ENCODE assay signal across 39 cellular contexts in the genomic region with DNA sequence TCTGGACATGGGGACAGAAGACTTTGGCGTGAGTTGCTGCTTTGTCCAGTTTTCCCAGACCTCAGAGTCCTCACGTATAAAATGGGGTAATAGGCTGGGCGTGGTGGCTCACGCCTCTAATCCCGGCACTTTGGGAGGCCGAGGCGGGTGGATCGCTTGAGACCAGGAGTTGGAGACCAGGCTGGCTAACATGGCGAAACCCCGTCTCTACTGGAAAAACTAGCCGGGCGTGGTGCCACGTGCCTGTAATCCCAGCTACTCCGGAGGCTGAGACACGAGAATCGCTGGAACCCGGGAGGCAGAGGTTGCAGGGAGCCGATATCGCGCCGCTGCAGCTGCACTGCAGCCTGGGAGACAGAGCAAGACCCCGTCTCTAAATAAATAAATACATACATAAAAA.
"Had no signal": no experiment of that assay in that cellular context is flagged by ENCODE, and none has a peak within 500 bp of the region (broad histone marks: within the 10 kb centered on the region; RNA-seq: fewer than 3 reads in every experiment).

No MANE protein-coding gene starts in this region.

- H3K9me3 ChIP-seq: body of pancreas, breast epithelium had no signal

- DNase-seq: activated B cell treated with CpG ODN at 0.5 μM for 24 hours; activated CD4-positive, alpha-beta memory T cell treated with anti-CD3 and anti-CD28 coated beads for 36 hours; activated CD4-positive, alpha-beta T cell treated with anti-CD3 and anti-CD28 coated beads for 48 hours; activated CD4-positive, alpha-beta T cell treated with anti-CD3 and anti-CD28 coated beads, Interleukin-2, amount 50 U/mL, for 1 hour; activated CD4-positive, alpha-beta T cell treated with anti-CD3 and anti-CD28 coated beads, Interleukin-2, amount 50 U/mL, for 4 hours; activated CD4-positive, CD25-positive, alpha-beta regulatory T cell treated with anti-CD3 and anti-CD28 coated beads, Interleukin-2, amount 50 U/mL, for 72 hours; activated CD8-positive, alpha-beta memory T cell treated with anti-CD3 and anti-CD28 coated beads, Interleukin-2, amount 50 U/mL, for 4 hours; activated CD8-positive, alpha-beta T cell treated with anti-CD3 and anti-CD28 coated beads for 36 hours; activated effector memory CD4-positive, alpha-beta T cell treated with anti-CD3 and anti-CD28 coated beads, Interleukin-2, amount 50 U/mL, for 16 hours; activated gamma-delta T cell treated with Interleukin-2 at 50 U/mL for 16 hours; activated naive CD4-positive, alpha-beta T cell; activated naive CD4-positive, alpha-beta T cell treated with anti-CD3 and anti-CD28 coated beads for 36 hours; activated naive CD4-positive, alpha-beta T cell treated with anti-CD3 and anti-CD28 coated beads, Interleukin-2, amount 50 U/mL, for 16 hours; activated naive CD8-positive, alpha-beta T cell treated with anti-CD3 and anti-CD28 coated beads for 36 hours; activated T-cell treated with anti-CD3 and anti-CD28 coated beads for 4 hours; activated T-cell treated with anti-CD3 and anti-CD28 coated beads, Interleukin-2, amount 50 U/mL, for 1 hour; activated T-cell treated with anti-CD3 and anti-CD28 coated beads, Interleukin-2, amount 50 U/mL, for 4 hours; activated T-cell treated with anti-CD3 and anti-CD28 coated beads, Interleukin-2, amount 50 U/mL, for 72 hours; adrenal gland; amniotic stem cell; aorta; body of pancreas; brain microvascular endothelial cell; caudate nucleus; cerebellar nuclear complex; T-helper 1 cell; T-helper 2 cell; T-helper 9 cell had no signal

- H3K27ac ChIP-seq: adrenal gland, body of pancreas, brain microvascular endothelial cell, breast epithelium, cardiac muscle cell, VCaP had no signal

- H3K27me3 ChIP-seq: body of pancreas, cardiac muscle cell had no signal

- FAIRE-seq: astrocyte, TTC549 had no signal

- H3K4me3 Mint-ChIP-seq: activated B cell treated with CpG ODN at 0.5 μM for 24 hours; activated CD4-positive, alpha-beta memory T cell treated with anti-CD3 and anti-CD28 coated beads for 36 hours; activated CD8-positive, alpha-beta T cell treated with anti-CD3 and anti-CD28 coated beads for 36 hours; activated naive CD4-positive, alpha-beta T cell treated with anti-CD3 and anti-CD28 coated beads for 36 hours; activated naive CD8-positive, alpha-beta T cell treated with anti-CD3 and anti-CD28 coated beads for 36 hours; activated T-cell treated with anti-CD3 and anti-CD28 coated beads, Interleukin-2, amount 50 U/mL, for 4 hours; activated T-cell treated with anti-CD3 and anti-CD28 coated beads, Interleukin-2, amount 50 U/mL, for 72 hours; activated T-helper 1 cell treated with anti-CD3 and anti-CD28 coated beads, Interleukin-12 subunit alpha, Interleukin-12 subunit beta, Interleukin-2, Interleukin-4 antibody, amounts not matched to agents 30 ng/mL and 10 ng/mL and 1 ng/mL, durations not matched to agents 14 hours and 24 hours and 36 hours; activated T-helper 17 cell treated with anti-CD3 and anti-CD28 coated beads, Interleukin-2, amount 50 U/mL, for 72 hours; central memory CD8-positive, alpha-beta T cell; T-helper 1 cell treated with Interleukin-12 subunit alpha and Interleukin-12 subunit beta and Interleukin-4 antibody, amounts not matched to agents 30 μg/mL and 1 μg/mL, for 36 hours; T-helper 2 cell treated with Interferon-gamma antibody and Interleukin-4, amounts not matched to agents 5 μg/mL and 100 μg/mL, for 36 hours had no signal

- H3K4me3 ChIP-seq: adrenal gland, body of pancreas, breast epithelium, cardiac muscle cell had no signal

- H3K36me3 ChIP-seq: adrenal gland, brain microvascular endothelial cell, breast epithelium, cardiac muscle cell had no signal

- H3K9me3 Mint-ChIP-seq: activated B cell treated with CpG ODN at 0.5 μM for 24 hours; activated CD4-positive, alpha-beta memory T cell treated with anti-CD3 and anti-CD28 coated beads for 36 hours; activated CD8-positive, alpha-beta T cell treated with anti-CD3 and anti-CD28 coated beads for 36 hours; activated naive CD4-positive, alpha-beta T cell treated with anti-CD3 and anti-CD28 coated beads for 36 hours; activated naive CD4-positive, alpha-beta T cell treated with anti-CD3 and anti-CD28 coated beads, Interleukin-2, amount 50 U/mL, for 72 hours; activated naive CD8-positive, alpha-beta T cell treated with anti-CD3 and anti-CD28 coated beads for 36 hours; activated T-cell treated with anti-CD3 and anti-CD28 coated beads, Interleukin-2, amount 50 U/mL, for 4 hours; activated T-cell treated with anti-CD3 and anti-CD28 coated beads, Interleukin-2, amount 50 U/mL, for 72 hours; activated T-helper 1 cell treated with anti-CD3 and anti-CD28 coated beads, Interleukin-12 subunit alpha, Interleukin-12 subunit beta, Interleukin-2, Interleukin-4 antibody, amounts not matched to agents 30 ng/mL and 10 ng/mL and 1 ng/mL, durations not matched to agents 14 hours and 24 hours and 36 hours; activated T-helper 17 cell treated with anti-CD3 and anti-CD28 coated beads, Interleukin-2, amount 50 U/mL, for 72 hours; central memory CD8-positive, alpha-beta T cell; T-helper 1 cell treated with Interleukin-12 subunit alpha and Interleukin-12 subunit beta and Interleukin-4 antibody, amounts not matched to agents 30 μg/mL and 1 μg/mL, for 36 hours; T-helper 2 cell treated with Interferon-gamma antibody and Interleukin-4, amounts not matched to agents 5 μg/mL and 100 μg/mL, for 36 hours had no signal

- H3K4me1 Mint-ChIP-seq: activated B cell treated with CpG ODN at 0.5 μM for 24 hours; activated naive CD8-positive, alpha-beta T cell treated with anti-CD3 and anti-CD28 coated beads for 36 hours; activated T-helper 17 cell treated with anti-CD3 and anti-CD28 coated beads, Interleukin-2, amount 50 U/mL, for 72 hours; central memory CD8-positive, alpha-beta T cell had no signal

- H3K4me1 ChIP-seq: adrenal gland, body of pancreas, breast epithelium had no signal

- ATAC-seq: activated CD8-positive, alpha-beta T cell treated with anti-CD3 and anti-CD28 coated beads for 36 hours; activated naive CD4-positive, alpha-beta T cell treated with anti-CD3 and anti-CD28 coated beads, Interleukin-2, amount 50 U/mL, for 72 hours; activated T-cell treated with anti-CD3 and anti-CD28 coated beads, Interleukin-2, amount 50 U/mL, for 4 hours; activated T-cell treated with anti-CD3 and anti-CD28 coated beads, Interleukin-2, amount 50 U/mL, for 72 hours; activated T-helper 17 cell treated with anti-CD3 and anti-CD28 coated beads, Interleukin-2, amount 50 U/mL, for 72 hours; body of pancreas had no signal

- H3K36me3 Mint-ChIP-seq: activated CD4-positive, alpha-beta memory T cell treated with anti-CD3 and anti-CD28 coated beads for 36 hours; activated naive CD4-positive, alpha-beta T cell treated with anti-CD3 and anti-CD28 coated beads, Interleukin-2, amount 50 U/mL, for 72 hours; activated naive CD8-positive, alpha-beta T cell treated with anti-CD3 and anti-CD28 coated beads for 36 hours had no signal

- H3K27ac Mint-ChIP-seq: activated B cell treated with CpG ODN at 0.5 μM for 24 hours; activated CD4-positive, alpha-beta memory T cell treated with anti-CD3 and anti-CD28 coated beads for 36 hours; activated CD8-positive, alpha-beta T cell treated with anti-CD3 and anti-CD28 coated beads for 36 hours; activated naive CD4-positive, alpha-beta T cell treated with anti-CD3 and anti-CD28 coated beads for 36 hours; activated naive CD4-positive, alpha-beta T cell treated with anti-CD3 and anti-CD28 coated beads, Interleukin-2, amount 50 U/mL, for 72 hours; activated naive CD8-positive, alpha-beta T cell treated with anti-CD3 and anti-CD28 coated beads for 36 hours; activated T-cell treated with anti-CD3 and anti-CD28 coated beads, Interleukin-2, amount 50 U/mL, for 72 hours; activated T-helper 1 cell treated with anti-CD3 and anti-CD28 coated beads, Interleukin-12 subunit alpha, Interleukin-12 subunit beta, Interleukin-2, Interleukin-4 antibody, amounts not matched to agents 30 ng/mL and 10 ng/mL and 1 ng/mL, durations not matched to agents 14 hours and 24 hours and 36 hours; activated T-helper 17 cell treated with anti-CD3 and anti-CD28 coated beads, Interleukin-2, amount 50 U/mL, for 72 hours; T-helper 1 cell treated with Interleukin-12 subunit alpha and Interleukin-12 subunit beta and Interleukin-4 antibody, amounts not matched to agents 30 μg/mL and 1 μg/mL, for 36 hours; T-helper 2 cell treated with Interferon-gamma antibody and Interleukin-4, amounts not matched to agents 5 μg/mL and 100 μg/mL, for 36 hours had no signal
